ENCODE assay signal across 23 cellular contexts in the genomic region with DNA sequence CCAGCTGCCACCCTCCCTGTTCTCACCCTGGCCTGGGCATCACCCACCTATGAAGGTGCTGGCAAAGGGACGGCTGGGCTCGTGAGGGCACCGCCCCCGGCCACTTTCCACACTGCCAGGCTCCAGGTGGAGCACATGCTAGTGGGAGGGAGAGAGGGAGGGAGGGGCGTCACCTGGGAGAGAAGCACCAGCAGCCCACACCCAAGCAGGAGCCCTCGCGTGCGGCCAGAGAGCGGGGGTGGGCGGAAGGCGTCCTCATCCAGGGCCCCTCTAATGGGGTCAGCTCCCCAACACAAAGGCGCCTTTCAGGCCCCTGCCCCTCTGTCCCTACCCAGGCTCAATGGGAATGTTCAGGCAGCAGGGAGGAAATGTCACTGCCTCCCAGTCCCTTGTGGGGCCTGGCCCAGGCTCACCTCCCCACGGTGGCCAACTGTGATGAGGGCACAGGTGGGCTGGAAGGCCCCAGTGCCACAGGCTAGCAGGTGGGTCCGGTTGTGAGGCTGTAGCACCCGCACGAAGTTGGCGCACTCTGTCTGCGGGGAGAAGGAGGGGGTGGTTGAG. TPM values are rescaled to one million over a fixed set of nuclear protein-coding genes. Genes with fewer than 3 reads are reported as not detected.
DNase-seq lines count a peak whose midpoint lies in the region; ATAC-seq and TF ChIP-seq lines count a peak whose summit lies in the region.
"Had no signal": no experiment of that assay in that cellular context is flagged by ENCODE, and none has a peak within 500 bp of the region (broad histone marks: within the 10 kb centered on the region; RNA-seq: fewer than 3 reads in every experiment).

No MANE protein-coding gene starts in this region.

- intact Hi-C loops in natural killer cell (cut with micrococcal nuclease), result no loop called here
- intact Hi-C loops in sigmoid colon (cut with DNase I), result no loop called here
- intact Hi-C loops in aorta (cut with DNase I), result no loop called here

- H3K27ac Mint-ChIP-seq in natural killer cell treated with Interleukin-12 subunit alpha and Interleukin-12 subunit beta and Interleukin-15 and Interleukin-18, amount 100 ng/mL, for 72 hours, result no peak overlapping the region
- H3K27ac Mint-ChIP-seq in natural killer cell, result no peak overlapping the region
- H3K27ac Mint-ChIP-seq: CD8-positive, alpha-beta T cell; GM23338 had no signal

- H3K27me3 Mint-ChIP-seq in natural killer cell treated with Interleukin-12 subunit alpha and Interleukin-12 subunit beta and Interleukin-15 and Interleukin-18, amount 100 ng/mL, for 72 hours, result no peaks in the 10 kb centered on the region
- no peaks in the 10 kb centered on the region for H3K27me3 Mint-ChIP-seq in natural killer cell (ENCODE audit: low read depth in 2 of 2)

- peaks cover under 1 to 2% of the 10 kb centered on the region in 2 donors for H3K4me1 Mint-ChIP-seq in natural killer cell treated with Interleukin-12 subunit alpha and Interleukin-12 subunit beta and Interleukin-15 and Interleukin-18, amount 100 ng/mL, for 72 hours (ENCODE audit: low read depth in 2 of 2)
- peaks cover 2% of the 10 kb centered on the region in 2 donors for H3K4me1 Mint-ChIP-seq in natural killer cell

- H3K9me2 ChIP-seq in hepatocyte (replicated peaks; ENCODE audit: insufficient read depth), result no peaks in the 10 kb centered on the region

- peak; percentile 56 for DNase-seq in natural killer cell treated with Interleukin-12 subunit alpha and Interleukin-12 subunit beta and Interleukin-15 and Interleukin-18, amount 100 ng/mL, for 72 hours (ENCODE audit: low spot score)
- DNase-seq in natural killer cell (no peak), hepatocyte (ENCODE audit: low spot score) (peak; percentile 3), sigmoid colon (peak; percentile 48), aorta (peak; percentile 40 to 47), germinal center (ENCODE audit: low spot score) (no peak)
- DNase-seq: ACHN; C1 segment of cervical spinal cord; Calu3; CD8-positive, alpha-beta T cell; DMS153; Karpas-422; MV-4-11; NCI-H1105 treated with DMSO at 0.1 percent for 48 hours; NCI-H1694; NCI-H2081; NCI-H2171 treated with DMSO at 0.1 percent for 48 hours; NCI-H526 had no signal

- WGBS in hepatocyte (ENCODE audit: low lambda C conversion rate, missing lambda C conversion rate), result 91% methylated on average over 16 of the region's 18 CpGs
- WGBS in sigmoid colon, 2 donors, result 85 to 89% methylated on average over 18 of the region's 18 CpGs
- WGBS in aorta, 2 donors, result 90 to 92% methylated on average over 18 of the region's 18 CpGs

- no peaks in the 10 kb centered on the region for H3K36me3 Mint-ChIP-seq in natural killer cell treated with Interleukin-12 subunit alpha and Interleukin-12 subunit beta and Interleukin-15 and Interleukin-18, amount 100 ng/mL, for 72 hours
- no peaks in the 10 kb centered on the region for H3K36me3 Mint-ChIP-seq in natural killer cell
- H3K36me3 Mint-ChIP-seq: CD8-positive, alpha-beta T cell had no signal

- TF ChIP-seq EP300 in sigmoid colon (IDR thresholded peaks at IDR 0.05), result no peak

- H2AFZ ChIP-seq in hepatocyte, result no peak overlapping the region
- H2AFZ ChIP-seq: GM23338 had no signal

- no peak overlapping the region for H3K4me2 ChIP-seq in hepatocyte
- H3K4me2 ChIP-seq: GM23338 had no signal

- no peaks in the 10 kb centered on the region for H3K27me3 ChIP-seq in hepatocyte
- no peaks in the 10 kb centered on the region for H3K27me3 ChIP-seq in sigmoid colon
- no peaks in the 10 kb centered on the region for H3K27me3 ChIP-seq in aorta (ENCODE audit: control insufficient read depth in 1 of 2, insufficient read depth in 2 of 2, low read length in 1 of 2)

- no peaks in the 10 kb centered on the region for H3K79me2 ChIP-seq in hepatocyte

- H4K20me1 ChIP-seq in hepatocyte (ENCODE audit: insufficient read depth, poor library complexity, severe bottlenecking), result no peaks in the 10 kb centered on the region

- no peak for TF ChIP-seq POLR2A in sigmoid colon (IDR thresholded peaks at IDR 0.05)

- H3K9me3 ChIP-seq in hepatocyte (ENCODE audit: low read depth), result no peaks in the 10 kb centered on the region
- no peaks in the 10 kb centered on the region for H3K9me3 ChIP-seq in sigmoid colon
- H3K9me3 ChIP-seq in aorta (ENCODE audit: control insufficient read depth, low read length), result no peaks in the 10 kb centered on the region

- H3K4me1 ChIP-seq in hepatocyte (ENCODE audit: insufficient read depth) (no peaks in the 10 kb centered on the region), sigmoid colon (peaks cover 0 to 10% (median 5%) of the 10 kb centered on the region in 4 donors), aorta (ENCODE audit: control insufficient read depth in 1 of 2, insufficient read depth in 2 of 2, low read length in 2 of 2) (no peaks in the 10 kb centered on the region)

- no peak for ATAC-seq in natural killer cell treated with Interleukin-12 subunit alpha and Interleukin-12 subunit beta and Interleukin-15 and Interleukin-18, amount 100 ng/mL, for 72 hours
- ATAC-seq in natural killer cell, result no peak
- ATAC-seq in aorta (ENCODE audit: low FRiP score), result no peak
- ATAC-seq in HG03045 (IDR thresholded peaks at IDR 0.05; ENCODE audit: unreplicated experiment), result no peak
- no peak for ATAC-seq in HG02938 (IDR thresholded peaks at IDR 0.05; ENCODE audit: unreplicated experiment)
- ATAC-seq: CD8-positive, alpha-beta T cell; GM23338 had no signal

- no peak overlapping the region for H3K27ac ChIP-seq in hepatocyte
- no peak overlapping the region for H3K27ac ChIP-seq in sigmoid colon
- no peak overlapping the region for H3K27ac ChIP-seq in aorta (ENCODE audit: low read depth in 1 of 2, low read length in 2 of 2)

- H3K36me3 ChIP-seq in hepatocyte (replicated peaks; ENCODE audit: insufficient read depth, low read depth), result no peaks in the 10 kb centered on the region
- no peaks in the 10 kb centered on the region for H3K36me3 ChIP-seq in sigmoid colon
- no peaks in the 10 kb centered on the region for H3K36me3 ChIP-seq in aorta (ENCODE audit: control insufficient read depth in 1 of 2, insufficient read depth in 2 of 2, low read length in 1 of 2)

- no peaks in the 10 kb centered on the region for H3K9me3 Mint-ChIP-seq in natural killer cell treated with Interleukin-12 subunit alpha and Interleukin-12 subunit beta and Interleukin-15 and Interleukin-18, amount 100 ng/mL, for 72 hours
- H3K9me3 Mint-ChIP-seq in natural killer cell, result no peaks in the 10 kb centered on the region
- H3K9me3 Mint-ChIP-seq: CD8-positive, alpha-beta T cell; GM23338 had no signal

- H3K4me3 Mint-ChIP-seq in natural killer cell treated with Interleukin-12 subunit alpha and Interleukin-12 subunit beta and Interleukin-15 and Interleukin-18, amount 100 ng/mL, for 72 hours, result no peak overlapping the region
- H3K4me3 Mint-ChIP-seq in natural killer cell, result no peak overlapping the region
- H3K4me3 Mint-ChIP-seq: CD8-positive, alpha-beta T cell; GM23338 had no signal

- TF ChIP-seq CTCF in natural killer cell (IDR thresholded peaks at IDR 0.05) (no peak), hepatocyte (IDR thresholded peaks at IDR 0.05; ENCODE audit: poor library complexity) (no peak), sigmoid colon (IDR thresholded peaks at IDR 0.05) (no peak)

- H3K4me3 ChIP-seq in hepatocyte (no peak overlapping the region), sigmoid colon (no peak overlapping the region), aorta (ENCODE audit: low read length in 2 of 2) (no peak overlapping the region)
- H3K4me3 ChIP-seq: GM23338 had no signal

RNA-seq across cellular contexts. Expression of a gene that starts 3.1 kb away (rescaled TPM):
- total RNA-seq in natural killer cell treated with Interleukin-12 subunit alpha and Interleukin-12 subunit beta and Interleukin-15 and Interleukin-18, amount 100 ng/mL, for 72 hours, result under 1 TPM in 1 of 2 donors, not detected in 1; 0.08 TPM
- total RNA-seq in natural killer cell (under 1 TPM in 2 of 3 donors, not detected in 1; 0.07 to 0.55 TPM), hepatocyte (1.5 and 3.8 TPM in 2 replicates), sigmoid colon (1 to 10 TPM; 2.6 to 5.4 (median 4.3) TPM), aorta (10 to 100 TPM; 12.5 to 23.8 TPM)
- polyA plus RNA-seq in hepatocyte (0.48 and 1.5 TPM in 2 replicates), sigmoid colon (1 to 10 TPM in 1 of 3 donors, under 1 TPM in 2; 0.23 to 7.4 (median 0.60) TPM), aorta (under 1 TPM in 1 of 2 donors, not detected in 1; 0.26 TPM)
- total RNA-seq: OCI-LY7 had no signal

RNA-seq across cellular contexts. Expression of a gene that starts 12.0 kb away (rescaled TPM):
- not detected for total RNA-seq in natural killer cell treated with Interleukin-12 subunit alpha and Interleukin-12 subunit beta and Interleukin-15 and Interleukin-18, amount 100 ng/mL, for 72 hours
- 1 to 10 TPM in 2 of 3 donors, not detected in 1; 1.1 to 1.2 TPM for total RNA-seq in natural killer cell
- total RNA-seq in hepatocyte, result 15.0 and 16.1 TPM in 2 replicates
- polyA plus RNA-seq in hepatocyte, result 9.7 and 19.8 TPM in 2 replicates
- 1 to 10 TPM in 1 of 4 donors, under 1 TPM in 1, not detected in 2; 0.99 to 2.9 TPM for total RNA-seq in sigmoid colon
- 10 to 100 TPM in 2 of 3 donors, 1 to 10 TPM in 1; 2.6 to 34.2 (median 23.6) TPM for polyA plus RNA-seq in sigmoid colon
- 1 to 10 TPM; 2.6 to 4.7 TPM for total RNA-seq in aorta
- polyA plus RNA-seq in aorta, result 10 to 100 TPM in 1 of 2 donors, 1 to 10 TPM in 1; 3.0 to 20.7 TPM
- total RNA-seq: M059J had no signal

RNA-seq across cellular contexts. Expression of a gene that starts 13.6 kb away (rescaled TPM):
- 100 to 1,000 TPM in 1 of 2 donors, 10 to 100 TPM in 1; 72.5 to 116 TPM for total RNA-seq in natural killer cell treated with Interleukin-12 subunit alpha and Interleukin-12 subunit beta and Interleukin-15 and Interleukin-18, amount 100 ng/mL, for 72 hours
- 100 to 1,000 TPM; 162 to 191 (median 175) TPM for total RNA-seq in natural killer cell
- 52.1 and 74.5 TPM in 2 replicates for total RNA-seq in hepatocyte
- polyA plus RNA-seq in hepatocyte, result 58.9 and 66.3 TPM in 2 replicates
- 100 to 1,000 TPM in 1 of 4 donors, 10 to 100 TPM in 3; 53.5 to 113 (median 68.4) TPM for total RNA-seq in sigmoid colon
- polyA plus RNA-seq in sigmoid colon, result 10 to 100 TPM; 14.3 to 47.4 (median 18.0) TPM
- total RNA-seq in aorta, result 100 to 1,000 TPM in 1 of 2 donors, 10 to 100 TPM in 1; 80.9 to 157 TPM
- 100 to 1,000 TPM in 1 of 2 donors, 10 to 100 TPM in 1; 13.3 to 122 TPM for polyA plus RNA-seq in aorta

RNA-seq across cellular contexts. Expression of a gene that starts 31.4 kb away (rescaled TPM):
- 10 to 100 TPM in 1 of 2 donors, 1 to 10 TPM in 1; 3.8 to 11.8 TPM for total RNA-seq in natural killer cell treated with Interleukin-12 subunit alpha and Interleukin-12 subunit beta and Interleukin-15 and Interleukin-18, amount 100 ng/mL, for 72 hours
- total RNA-seq in natural killer cell (10 to 100 TPM; 10.9 to 13.5 (median 13.5) TPM), hepatocyte (7.1 and 7.2 TPM in 2 replicates), sigmoid colon (10 to 100 TPM in 3 of 4 donors, 1 to 10 TPM in 1; 8.9 to 14.1 (median 11.9) TPM), aorta (1 to 10 TPM; 7.7 to 8.0 TPM)
- polyA plus RNA-seq in hepatocyte (3.9 and 7.1 TPM in 2 replicates), sigmoid colon (10 to 100 TPM in 1 of 3 donors, 1 to 10 TPM in 2; 5.3 to 10.5 (median 9.0) TPM), aorta (1 to 10 TPM; 7.1 to 8.5 TPM)

RNA-seq across cellular contexts. Expression of a gene that starts 32.0 kb away (rescaled TPM):
- total RNA-seq in natural killer cell treated with Interleukin-12 subunit alpha and Interleukin-12 subunit beta and Interleukin-15 and Interleukin-18, amount 100 ng/mL, for 72 hours, result 100 to 1,000 TPM in 1 of 2 donors, 10 to 100 TPM in 1; 96.1 to 131 TPM
- total RNA-seq in natural killer cell, result 100 to 1,000 TPM; 141 to 154 (median 145) TPM
- 54.1 and 68.5 TPM in 2 replicates for total RNA-seq in hepatocyte
- polyA plus RNA-seq in hepatocyte, result 57.4 and 59.2 TPM in 2 replicates
- total RNA-seq in sigmoid colon, result 10 to 100 TPM; 46.0 to 59.5 (median 52.0) TPM
- polyA plus RNA-seq in sigmoid colon, result 10 to 100 TPM; 47.2 to 83.0 (median 50.5) TPM
- 10 to 100 TPM; 62.7 to 74.4 TPM for total RNA-seq in aorta
- 10 to 100 TPM; 29.4 to 99.6 TPM for polyA plus RNA-seq in aorta

Comparison
In these comparisons a context has a peak if more than half of its experiments do, and no peak if none do; other contexts are left out.
1. DNase-seq: peak in natural killer cell treated with Interleukin-12 subunit alpha and Interleukin-12 subunit beta and Interleukin-15 and Interleukin-18, amount 100 ng/mL, for 72 hours (single experiment), hepatocyte (single experiment), sigmoid colon (single experiment) and aorta (2 of 2); none in natural killer cell (single experiment) and germinal center (single experiment).